In genomic region chr14:19827626-19828244, GRCh38 we compare ENCODE assay signal across 19 cellular contexts. TPM values are rescaled to one million over a fixed set of nuclear protein-coding genes. Genes with fewer than 3 reads are reported as not detected.
"Had no signal": no experiment of that assay in that cellular context is flagged by ENCODE, and none has a peak within 500 bp of the region (broad histone marks: within the 10 kb centered on the region; RNA-seq: fewer than 3 reads in every experiment).

No MANE protein-coding gene starts in this region.

RNA-seq across cellular contexts. Expression of gene OR4N2, which starts 24.2 kb away (rescaled TPM):
- total RNA-seq: esophagus mucosa, gastrocnemius medialis, glomerular endothelial cell, left lobe of liver, liver, lung, mononuclear cell, natural killer cell, occipital lobe, ovary, psoas muscle, renal cortical epithelial cell, right cardiac atrium, sigmoid colon, skeletal muscle tissue, urinary bladder had no signal
- polyA plus RNA-seq: keratinocyte, liver, neural cell, ovary, psoas muscle, right cardiac atrium, sigmoid colon, urinary bladder had no signal

RNA-seq across cellular contexts. Expression of gene OR4K2, which starts 47.2 kb away (rescaled TPM):
- total RNA-seq: esophagus mucosa, gastrocnemius medialis, glomerular endothelial cell, left lobe of liver, liver, lung, natural killer cell, occipital lobe, ovary, psoas muscle, renal cortical epithelial cell, right cardiac atrium, sigmoid colon, skeletal muscle tissue, urinary bladder had no signal
- polyA plus RNA-seq: keratinocyte, liver, lung, neural cell, ovary, psoas muscle, right cardiac atrium, sigmoid colon, urinary bladder had no signal

RNA-seq across cellular contexts. Expression of gene OR4M1, which starts 54.4 kb away (rescaled TPM):
- total RNA-seq: dorsolateral prefrontal cortex, esophagus mucosa, gastrocnemius medialis, glomerular endothelial cell, left lobe of liver, liver, lung, natural killer cell, occipital lobe, ovary, psoas muscle, renal cortical epithelial cell, right cardiac atrium, sigmoid colon, skeletal muscle tissue, urinary bladder had no signal
- polyA plus RNA-seq: keratinocyte, liver, lung, neural cell, ovary, psoas muscle, right cardiac atrium, sigmoid colon, urinary bladder had no signal
